Comparison of ENCODE assay signal across 12 cellular contexts in genomic region chr19:49861127-49861526, GRCh38. TPM values are rescaled to one million over a fixed set of nuclear protein-coding genes. Genes with fewer than 3 reads are reported as not detected.
DNase-seq lines count a peak whose midpoint lies in the region; ATAC-seq and TF ChIP-seq lines count a peak whose summit lies in the region.
"Had no signal": no experiment of that assay in that cellular context is flagged by ENCODE, and none has a peak within 500 bp of the region (broad histone marks: within the 10 kb centered on the region; RNA-seq: fewer than 3 reads in every experiment).

No MANE protein-coding gene starts in this region.

- WGBS in adrenal gland, 4 donors, result 12 to 37% (median 36%) methylated on average over 4 to 14 of the region's 14 CpGs; no CpG with 5 or more reads in 1 of the 4 donors
- 10 to 29% methylated on average over 1 to 12 of the region's 14 CpGs for WGBS in testis, 2 donors

- TF ChIP-seq POLR2A in adrenal gland (IDR thresholded peaks at IDR 0.05), result peak in 1 of 2 donors; percentile 25
- TF ChIP-seq POLR2A in testis (IDR thresholded peaks at IDR 0.05), result no peak

- intact Hi-C loops in adrenal gland (cut with DNase I) (no loop called here), testis (cut with DNase I; ENCODE audit: low total_unique reads) (no loop called here)

- peak; percentile 22 for DNase-seq in DMS53 (lab: John Stamatoyannopoulos, UW)
- DNase-seq in DMS53 treated with DMSO at 0.1 percent for 48 hours (lab: John Stamatoyannopoulos, UW; ENCODE audit: unreplicated experiment), result no peak
- DNase-seq in adrenal gland, result peak; percentile 71 to 88 (median 85)
- DNase-seq in left lobe of liver (ENCODE audit: low spot score), result peak; percentile 48
- DNase-seq in testis, result peak; percentile 89
- DNase-seq in GM20000 (ENCODE audit: low spot score), result no peak
- no peak for DNase-seq in activated CD8-positive, alpha-beta memory T cell treated with anti-CD3 and anti-CD28 coated beads, Interleukin-2, amount 50 U/mL, for 4 hours
- DNase-seq in GF-D8 (lab: John Stamatoyannopoulos, UW), result no peak

- no peak for ATAC-seq in left lobe of liver
- ATAC-seq: body of pancreas had no signal

- H3K36me3 ChIP-seq in adrenal gland (replicated peaks in 1 of 2), result peaks cover 0 to 74% of the 10 kb centered on the region in 2 donors
- H3K36me3 ChIP-seq in testis (ENCODE audit: low read depth, missing control alignments), result no peaks in the 10 kb centered on the region

- H3K9me3 ChIP-seq in adrenal gland (replicated peaks in 1 of 3) (no peaks in the 10 kb centered on the region), testis (no peaks in the 10 kb centered on the region)
- H3K9me3 ChIP-seq: A549, body of pancreas, HAP-1 had no signal

- peak overlapping the region in 1 of 4 donors; percentile 19 for H3K4me3 ChIP-seq in adrenal gland
- peak overlapping the region in 1 of 2 donors; percentile 15 for H3K4me3 ChIP-seq in testis
- H3K4me3 ChIP-seq: A549, body of pancreas, HAP-1, skin epidermis had no signal

- H3K4me1 ChIP-seq in adrenal gland (replicated peaks in 1 of 2) (peaks cover 43 to 84% of the 10 kb centered on the region in 2 donors), testis (peaks cover 69% of the 10 kb centered on the region)

- peak overlapping the region; percentile 69 to 94 (median 81) for H3K27ac ChIP-seq in adrenal gland
- H3K27ac ChIP-seq in testis, result peak overlapping the region; percentile 89 to 94

- H3K27me3 ChIP-seq in adrenal gland, result no peaks in the 10 kb centered on the region
- H3K27me3 ChIP-seq in testis, result no peaks in the 10 kb centered on the region
- H3K27me3 ChIP-seq: body of pancreas had no signal

- TF ChIP-seq CTCF in adrenal gland (IDR thresholded peaks at IDR 0.05) (no peak), testis (IDR thresholded peaks at IDR 0.05) (no peak), GM20000 (IDR thresholded peaks at IDR 0.05; ENCODE audit: extremely low read depth, missing control alignments) (no peak)

RNA-seq across cellular contexts. Expression of gene PNKP, which starts 6.2 kb away (rescaled TPM):
- 100 to 1,000 TPM in 4 of 8 donors, 10 to 100 TPM in 4; 49.3 to 199 (median 100) TPM for total RNA-seq in adrenal gland
- polyA plus RNA-seq in adrenal gland, result 100 to 1,000 TPM in 2 of 3 donors, 10 to 100 TPM in 1; 40.7 to 344 (median 202) TPM
- 33.7 TPM for total RNA-seq in left lobe of liver
- total RNA-seq in testis, result 100 to 1,000 TPM; 110 to 125 TPM
- 45.5 TPM for polyA plus RNA-seq in testis (ENCODE audit: insufficient read depth, low read depth, low replicate concordance)

RNA-seq across cellular contexts. Expression of gene PTOV1, which starts 10.2 kb away (rescaled TPM):
- total RNA-seq in adrenal gland (100 to 1,000 TPM; 163 to 568 (median 275) TPM), left lobe of liver (86.0 TPM), testis (100 to 1,000 TPM; 257 to 260 TPM)
- polyA plus RNA-seq in adrenal gland (100 to 1,000 TPM in 2 of 3 donors, 10 to 100 TPM in 1; 78.7 to 620 (median 409) TPM), testis (ENCODE audit: insufficient read depth, low read depth, low replicate concordance) (235 TPM)

RNA-seq across cellular contexts. Expression of gene AKT1S1, which starts 16.0 kb away (rescaled TPM):
- total RNA-seq in adrenal gland (10 to 100 TPM; 25.7 to 70.3 (median 45.7) TPM), left lobe of liver (27.6 TPM), testis (10 to 100 TPM; 35.0 to 35.7 TPM)
- polyA plus RNA-seq in adrenal gland (10 to 100 TPM; 66.0 to 89.6 (median 75.8) TPM), testis (ENCODE audit: insufficient read depth, low read depth, low replicate concordance) (42.8 TPM)

RNA-seq across cellular contexts. Expression of gene TBC1D17, which starts 16.4 kb away (rescaled TPM):
- total RNA-seq in adrenal gland, result 100 to 1,000 TPM in 1 of 8 donors, 10 to 100 TPM in 7; 33.5 to 103 (median 51.4) TPM
- 100 to 1,000 TPM in 2 of 3 donors, 10 to 100 TPM in 1; 22.4 to 198 (median 113) TPM for polyA plus RNA-seq in adrenal gland
- total RNA-seq in left lobe of liver, result 31.7 TPM
- total RNA-seq in testis, result 10 to 100 TPM; 47.2 to 49.1 TPM
- 31.1 TPM for polyA plus RNA-seq in testis (ENCODE audit: insufficient read depth, low read depth, low replicate concordance)

RNA-seq across cellular contexts. Expression of gene IL4I1, which starts 35.6 kb away (rescaled TPM):
- 1 to 10 TPM in 5 of 8 donors, under 1 TPM in 3; 0.18 to 2.1 (median 1.2) TPM for total RNA-seq in adrenal gland
- 1 to 10 TPM in 2 of 3 donors, under 1 TPM in 1; 0.33 to 3.2 (median 2.1) TPM for polyA plus RNA-seq in adrenal gland
- total RNA-seq in left lobe of liver, result 0.13 TPM
- total RNA-seq in testis, result 10 to 100 TPM; 17.1 to 20.4 TPM
- 61.9 TPM for polyA plus RNA-seq in testis (ENCODE audit: insufficient read depth, low read depth, low replicate concordance)

Comparison
In these comparisons a context has a peak if more than half of its experiments do, and no peak if none do; other contexts are left out.
1. DNase-seq: peak in DMS53 (single experiment), adrenal gland (7 of 7), left lobe of liver (single experiment) and testis (single experiment); none in DMS53 treated with DMSO at 0.1 percent for 48 hours (single experiment), GM20000 (single experiment), activated CD8-positive, alpha-beta memory T cell treated with anti-CD3 and anti-CD28 coated beads, Interleukin-2, amount 50 U/mL, for 4 hours (single experiment) and GF-D8 (single experiment).